19 cellular contexts compared by ENCODE assay signal in the genomic region with DNA sequence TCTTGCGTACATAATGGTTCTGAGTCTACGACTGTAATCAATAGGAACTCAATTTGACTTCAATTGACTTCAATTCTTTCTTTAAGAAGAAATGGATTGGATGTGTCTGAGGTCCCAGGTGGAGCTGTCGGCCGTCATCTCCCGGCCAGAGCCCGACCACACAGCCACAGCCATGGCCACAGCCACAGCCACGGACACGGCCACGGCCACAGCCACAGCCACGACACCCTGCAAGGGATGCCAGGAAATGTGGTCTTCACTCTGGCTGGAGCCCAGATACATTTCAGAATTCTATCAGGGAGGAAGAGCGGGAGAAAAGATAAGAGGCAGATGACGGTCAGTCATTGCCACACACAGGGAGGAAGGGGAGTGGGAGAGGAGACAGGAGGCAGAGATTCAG. TPM values are rescaled to one million over a fixed set of nuclear protein-coding genes. Genes with fewer than 3 reads are reported as not detected.
DNase-seq lines count a peak whose midpoint lies in the region; ATAC-seq, FAIRE-seq and TF ChIP-seq lines count a peak whose summit lies in the region.
"Had no signal": no experiment of that assay in that cellular context is flagged by ENCODE, and none has a peak within 500 bp of the region (broad histone marks: within the 10 kb centered on the region; RNA-seq: fewer than 3 reads in every experiment).

No MANE protein-coding gene starts in this region.

- DNase-seq in Right ventricle myocardium inferior (ENCODE audit: missing footprints) (peak; percentile 46), left ventricle myocardium superior (no peak), K562 (ENCODE audit: extremely low read depth in 1 of 4, low spot score in 3 of 4) (no peak), endothelial cell (ENCODE audit: low spot score) (no peak), neuronal stem cell (ENCODE audit: low spot score) (no peak), MCF 10A (ENCODE audit: unreplicated experiment) (no peak)
- no peak for DNase-seq in stimulated activated CD4-positive, alpha-beta T cell treated with anti-CD3 and anti-CD28 coated beads, Interleukin-4, amount 100 ng/mL, for 24 hours
- DNase-seq: C1 segment of cervical spinal cord; Caco-2; CD4-positive, alpha-beta memory T cell; DMS153; DND-41; GM23248; H9 had no signal

- H3K14ac ChIP-seq in neuronal stem cell (ENCODE audit: low read length), result no peak overlapping the region

- WGBS in K562 (ENCODE audit: insufficient coverage, low coverage, missing lambda C conversion rate), result 6% methylated on average over 12 of the region's 12 CpGs
- WGBS in neuronal stem cell (ENCODE audit: extremely low coverage in 2 of 2, insufficient read length in 2 of 2, insufficient replicate concordance in 1 of 2), 2 donors, result no CpG with 5 or more reads among the region's 12 CpGs

- BruUV-seq in K562 (replicated peaks; lab: Mats Ljungman, UMichigan), result no TSS peak
- BruUV-seq in MCF 10A (replicated peaks; lab: Mats Ljungman, UMichigan), result no TSS peak

- peak overlapping the region; percentile 83 for H3K18ac ChIP-seq in neuronal stem cell (ENCODE audit: low read length)

- no peak for TF ChIP-seq RAD21 in K562 (CRISPR knock-in tag; conservative IDR thresholded peaks at IDR 0.05 in 1 of 2, IDR thresholded peaks at IDR 0.05 in 1 of 2)

- peaks cover 11% of the 10 kb centered on the region for H3K27me3 Mint-ChIP-seq in endothelial cell (ENCODE audit: unreplicated experiment)
- H3K27me3 Mint-ChIP-seq in MCF 10A (ENCODE audit: insufficient read depth, unreplicated experiment), result peaks cover 17% of the 10 kb centered on the region

- no peak overlapping the region for H2BK5ac ChIP-seq in neuronal stem cell (ENCODE audit: low read length)

- POLR2A ChIA-PET in K562 (lab: Yijun Ruan, JAX) (interaction anchor here (0.7 kb wide), 1 partner anchor 15 kb away, joined by 3 read pairs; no protein-coding TSS in a partner anchor), MCF 10A (lab: Yijun Ruan, JAX) (no interaction called here)

- H3K4me2 ChIP-seq in K562 (ENCODE audit: insufficient read depth, low read length) (no peak overlapping the region), neuronal stem cell (ENCODE audit: insufficient read depth, low read length, poor library complexity, severe bottlenecking) (no peak overlapping the region)

- TF ChIP-seq CTCF in K562 (IDR thresholded peaks at IDR 0.05 in 2 of 3, conservative IDR thresholded peaks at IDR 0.05 in 1 of 3; ENCODE audit: insufficient read depth in 2 of 3, low read depth in 1 of 3, low read length in 3 of 3) (no peak), endothelial cell (IDR thresholded peaks at IDR 0.05; ENCODE audit: unreplicated experiment) (no peak), MCF 10A (IDR thresholded peaks at IDR 0.05; ENCODE audit: unreplicated experiment) (no peak)

- H3K9me3 Mint-ChIP-seq in endothelial cell (ENCODE audit: unreplicated experiment) (no peaks in the 10 kb centered on the region), MCF 10A (ENCODE audit: unreplicated experiment) (no peaks in the 10 kb centered on the region)
- H3K9me3 Mint-ChIP-seq: CD4-positive, alpha-beta memory T cell; H9 had no signal

- H3K9ac ChIP-seq in K562 (ENCODE audit: insufficient read depth in 1 of 2, low read depth in 2 of 2, low read length in 2 of 2) (no peak overlapping the region), neuronal stem cell (ENCODE audit: low read depth, low read length, poor library complexity) (no peak overlapping the region)
- H3K9ac ChIP-seq: GM23248 had no signal

- H3K79me2 ChIP-seq in K562 (ENCODE audit: control insufficient read depth, insufficient read depth, low read length), result no peaks in the 10 kb centered on the region

- H3K9me3 ChIP-seq in K562 (replicated peaks; ENCODE audit: control insufficient read depth, insufficient read depth, low read depth, low read length) (no peaks in the 10 kb centered on the region), neuronal stem cell (replicated peaks in 1 of 2; ENCODE audit: control insufficient read depth in 2 of 2, insufficient read depth in 1 of 2, low read depth in 1 of 2, low read length in 2 of 2) (peaks cover 0 to 5% of the 10 kb centered on the region in 2 donors)
- H3K9me3 ChIP-seq: Caco-2 had no signal

- no peak overlapping the region for H4K91ac ChIP-seq in neuronal stem cell (ENCODE audit: low read depth, low read length, poor library complexity)

- TF ChIP-seq POLR2A in K562 (conservative IDR thresholded peaks at IDR 0.05), result no peak

- H4K8ac ChIP-seq in neuronal stem cell (ENCODE audit: low read depth, low read length), result no peak overlapping the region

- CTCF ChIA-PET in K562 (lab: Yijun Ruan, JAX; ENCODE audit: low intra/inter-chr PET ratio) (no interaction called here), MCF 10A (lab: Yijun Ruan, JAX) (interaction anchor here (0.7 kb wide), 1 partner anchor 333 kb away, joined by 3 read pairs; no protein-coding TSS in a partner anchor)

- no peaks in the 10 kb centered on the region for H3K36me3 ChIP-seq in K562 (ENCODE audit: control insufficient read depth, insufficient read depth, low read length)
- H3K36me3 ChIP-seq in neuronal stem cell (replicated peaks in 1 of 2; ENCODE audit: control insufficient read depth in 2 of 2, insufficient read depth in 2 of 2, low read length in 2 of 2), result no peaks in the 10 kb centered on the region

- H3K23ac ChIP-seq in neuronal stem cell (ENCODE audit: low read depth, low read length, poor library complexity), result no peak overlapping the region

- peaks cover 4% of the 10 kb centered on the region for H3K4me1 Mint-ChIP-seq in endothelial cell (ENCODE audit: unreplicated experiment)
- peaks cover 6% of the 10 kb centered on the region for H3K4me1 Mint-ChIP-seq in MCF 10A (ENCODE audit: insufficient read depth, unreplicated experiment)
- H3K4me1 Mint-ChIP-seq: CD4-positive, alpha-beta memory T cell had no signal

- H2BK120ac ChIP-seq in neuronal stem cell (ENCODE audit: low read depth, low read length), result no peak overlapping the region

- H3K27me3 ChIP-seq in K562 (ENCODE audit: control insufficient read depth in 2 of 2, insufficient read depth in 2 of 2, low read length in 2 of 2) (peaks cover 16 to 92% of the 10 kb centered on the region in 2 experiments; a peak in 4 of 5 replicates), neuronal stem cell (ENCODE audit: control insufficient read depth in 3 of 3, insufficient read depth in 3 of 3, low read depth in 1 of 3, low read length in 3 of 3) (peaks cover 0 to 45% (median 4%) of the 10 kb centered on the region in 3 experiments)

- no peaks in the 10 kb centered on the region for H3K9me1 ChIP-seq in K562 (ENCODE audit: control insufficient read depth, insufficient read depth, low read length)

- ATAC-seq in Right ventricle myocardium inferior (no peak), left ventricle myocardium superior (no peak), K562 (no peak), esophagus mucosa (no peak)
- ATAC-seq: HCT116 had no signal

- no peak overlapping the region for H2BK12ac ChIP-seq in neuronal stem cell (ENCODE audit: low read length)

- H3K36me3 Mint-ChIP-seq in endothelial cell (ENCODE audit: low read depth, unreplicated experiment), result peaks cover 6% of the 10 kb centered on the region
- no peaks in the 10 kb centered on the region for H3K36me3 Mint-ChIP-seq in MCF 10A (ENCODE audit: insufficient read depth, unreplicated experiment)
- H3K36me3 Mint-ChIP-seq: CD4-positive, alpha-beta memory T cell had no signal

- intact Hi-C loops in Right ventricle myocardium inferior (cut with DNase I) (no loop called here), left ventricle myocardium superior (cut with micrococcal nuclease) (no loop called here), K562 (cut with micrococcal nuclease) (no loop called here), MCF 10A (cut with micrococcal nuclease) (no loop called here)

- H3K4me1 ChIP-seq in K562 (replicated peaks in 1 of 2; ENCODE audit: control insufficient read depth in 2 of 2, insufficient read depth in 2 of 2, low read length in 2 of 2) (peaks cover 0 to 23% of the 10 kb centered on the region in 2 experiments; a peak in 1 of 5 replicates), neuronal stem cell (ENCODE audit: control insufficient read depth in 2 of 2, insufficient read depth in 1 of 2, low read depth in 1 of 2, low read length in 2 of 2) (peaks cover 0 to 7% of the 10 kb centered on the region in 2 donors)

- H3K4me3 Mint-ChIP-seq in endothelial cell (ENCODE audit: unreplicated experiment) (no peak overlapping the region), MCF 10A (ENCODE audit: unreplicated experiment) (no peak overlapping the region)
- H3K4me3 Mint-ChIP-seq: CD4-positive, alpha-beta memory T cell; H9 had no signal

- TF ChIP-seq EP300 in K562 (IDR thresholded peaks at IDR 0.05; ENCODE audit: low read length), result no peak

- no peak overlapping the region for H3K4ac ChIP-seq in neuronal stem cell (ENCODE audit: low read length)

- peaks cover 3% of the 10 kb centered on the region; the same call in 1 of the 2 replicates for H4K20me1 ChIP-seq in K562 (replicated peaks; ENCODE audit: control insufficient read depth, insufficient read depth, low read length)

- peaks cover 1% of the 10 kb centered on the region for H3K79me1 ChIP-seq in neuronal stem cell (ENCODE audit: low read depth, low read length)

- FAIRE-seq in K562 (lab: Jason Lieb, UNC), result no peak
- FAIRE-seq: G401.6, GM12892, GM19239 had no signal

- no peak overlapping the region for H2AFZ ChIP-seq in K562 (ENCODE audit: low read depth, low read length)
- H2AFZ ChIP-seq in neuronal stem cell (ENCODE audit: low read length), result no peak overlapping the region
- H2AFZ ChIP-seq: GM23248 had no signal

- H3K4me3 ChIP-seq in K562, result no peak overlapping the region
- H3K4me3 ChIP-seq in neuronal stem cell (ENCODE audit: low read length in 2 of 2), result no peak overlapping the region
- H3K4me3 ChIP-seq: GM23248 had no signal

- H2AK5ac ChIP-seq in neuronal stem cell (ENCODE audit: low read depth, low read length), result no peak overlapping the region

- no peak overlapping the region for H2BK15ac ChIP-seq in neuronal stem cell (ENCODE audit: low read length)

- H3K27ac Mint-ChIP-seq in endothelial cell (ENCODE audit: unreplicated experiment), result peak overlapping the region; percentile 11
- H3K27ac Mint-ChIP-seq in MCF 10A (ENCODE audit: low read depth, unreplicated experiment), result no peak overlapping the region
- H3K27ac Mint-ChIP-seq: CD4-positive, alpha-beta memory T cell; H9 had no signal

- H3K27ac ChIP-seq in K562 (ENCODE audit: extremely low read depth, low read depth, low read length) (no peak overlapping the region), neuronal stem cell (replicated peaks; ENCODE audit: low read length) (no peak overlapping the region)
- H3K27ac ChIP-seq: GM23248 had no signal

- in situ Hi-C loops in K562 (cut with MboI), result no loop called here

RNA-seq across cellular contexts. Expression of a gene that starts 58.9 kb away (rescaled TPM):
- total RNA-seq in Right ventricle myocardium inferior (not detected), left ventricle myocardium superior (1.6 TPM), K562 (2014; rRNA removed) (not detected in 2 replicates), K562 (2014; rRNA removed; fragmentation: Illumina TruSeq; extraction: Trizol) (not detected in 2 replicates), K562 (2015; rRNA removed; fragmentation: Illumina TruSeq; extraction: Trizol) (not detected in 2 replicates), K562 (2021) (not detected in 2 replicates), endothelial cell (ENCODE audit: unreplicated experiment) (not detected), MCF 10A (2022) (3.2 and 4.4 TPM in 2 replicates), esophagus mucosa (not detected)
- total RNA-seq in K562 (2011; cell fraction: chromatin; rRNA removed; ENCODE audit: low replicate concordance), result not detected in 2 replicates
- total RNA-seq in K562 (2011; cell fraction: nucleolus; rRNA removed), result not detected in 2 replicates
- not detected in 2 replicates for total RNA-seq in K562 (2011; cell fraction: nucleoplasm; rRNA removed)
- polyA plus RNA-seq in K562 (2011; rRNA removed) (not detected in 2 replicates), K562 (2014; fragmentation: Illumina TruSeq; extraction: Trizol) (not detected in 2 replicates), K562 (2014; fragmentation: Nextera tagmentation; extraction: Ambion mirVana) (not detected), K562 (2014; rRNA removed) (not detected in 2 replicates)
- not detected in 2 replicates for polyA plus RNA-seq in K562 (2011; cell fraction: cytosol; rRNA removed)
- polyA plus RNA-seq in K562 (2011; cell fraction: nucleus; rRNA removed), result not detected in 2 replicates
- 0.21 TPM in 1 of 2 replicates, not detected in the other for polyA plus RNA-seq in K562 (2012)
- polyA minus RNA-seq in K562 (2011; rRNA and poly(A)+ RNA removed), result not detected in 2 replicates
- polyA minus RNA-seq in K562 (2011; cell fraction: cytosol; rRNA and poly(A)+ RNA removed), result not detected in 2 replicates
- polyA minus RNA-seq in K562 (2011; cell fraction: nucleus; rRNA and poly(A)+ RNA removed), result not detected in 2 replicates
- polyA plus RNA-seq in neuronal stem cell (2013, experiment 1 of 2), result 0.13 TPM
- polyA plus RNA-seq in neuronal stem cell (2013, experiment 2 of 2), result 0.14 TPM
- total RNA-seq: CD4-positive, alpha-beta memory T cell had no signal
